Comparison of ENCODE assay signal across 1 cellular context in the genomic region with DNA sequence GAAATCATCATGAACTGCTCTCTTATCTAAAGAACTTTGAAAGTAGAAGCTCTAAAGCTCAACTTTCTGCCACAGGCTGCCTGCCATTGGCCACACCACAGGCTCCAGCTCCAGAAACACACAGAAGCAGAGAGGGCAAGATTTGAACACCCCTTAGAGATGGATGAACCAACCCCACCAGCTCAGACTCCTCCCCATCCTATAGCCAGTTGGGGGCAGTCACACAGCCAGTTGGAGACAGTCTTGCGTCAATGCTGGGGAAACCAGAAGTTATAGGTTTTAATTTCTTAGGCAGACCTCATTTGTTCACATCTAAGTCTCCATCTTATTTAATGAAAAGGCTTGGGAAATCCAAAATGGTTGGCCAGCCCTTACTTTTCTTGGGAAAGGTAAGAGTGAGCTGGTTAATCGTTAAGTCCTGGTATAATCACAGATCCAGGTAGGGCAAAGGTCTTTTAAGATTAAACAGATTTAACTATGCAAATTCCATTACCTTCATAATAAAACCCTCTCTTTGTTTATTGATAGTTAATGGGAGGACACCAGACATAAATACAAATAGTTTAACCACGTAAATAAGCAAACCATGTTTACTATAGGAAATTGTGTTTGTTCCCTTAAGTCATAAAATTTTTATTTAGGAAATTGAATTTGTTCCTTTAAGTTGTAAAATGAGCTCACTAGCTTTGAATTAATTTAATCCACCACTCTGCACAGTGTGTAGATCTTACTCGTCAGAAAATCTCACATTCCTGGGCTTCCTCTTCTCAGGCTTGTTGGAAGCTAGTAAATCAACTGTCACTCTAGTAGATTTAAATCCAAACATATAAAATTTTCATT.
TF ChIP-seq lines count a peak whose summit lies in the region.

No MANE protein-coding gene starts in this region.

TF ChIP-seq in HCT116, 20 proteins besides CTCF, POLR2A, EP300 and RAD21:
- TF ChIP-seq EGR1 (IDR thresholded peaks at IDR 0.05; ENCODE audit: low read depth) (no peak), ZFX (IDR thresholded peaks at IDR 0.05) (no peak), CBX3 (IDR thresholded peaks at IDR 0.05; ENCODE audit: low read depth) (no peak), YY1 (IDR thresholded peaks at IDR 0.05; ENCODE audit: extremely low read depth, insufficient replicate concordance, low read depth, low read length) (no peak), SIN3A (IDR thresholded peaks at IDR 0.05; ENCODE audit: low read depth) (no peak)
